In the genomic region with DNA sequence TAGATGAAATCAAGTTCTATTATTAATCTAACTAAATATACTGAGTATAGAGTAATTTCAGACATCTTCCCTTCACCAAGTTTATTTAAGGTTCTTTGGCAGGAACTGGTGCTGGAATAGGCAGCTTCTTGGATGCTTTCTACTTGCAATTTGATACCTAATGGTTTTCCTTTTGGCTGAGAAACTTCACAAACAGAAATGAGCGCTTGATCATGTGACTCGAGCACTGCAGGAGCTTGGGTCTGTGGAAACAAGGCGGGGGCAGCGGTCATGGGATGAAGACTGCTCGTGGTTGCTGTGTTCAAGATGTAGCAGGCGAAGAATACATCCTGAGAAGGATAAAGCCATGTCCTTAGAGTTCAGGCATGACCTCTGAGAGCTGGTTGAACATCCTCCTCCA, we compare ENCODE assay signal across 1 cellular context.
TF ChIP-seq lines count a peak whose summit lies in the region.

No MANE protein-coding gene starts in this region.

TF ChIP-seq in GM23338, 12 proteins besides CTCF, POLR2A, EP300 and RAD21 (continued from another document):
- no peak for TF ChIP-seq POLR2AphosphoS5 (IDR thresholded peaks at IDR 0.05; ENCODE audit: low read depth)
